Comparison of ENCODE assay signal across 15 cellular contexts in the genomic region with DNA sequence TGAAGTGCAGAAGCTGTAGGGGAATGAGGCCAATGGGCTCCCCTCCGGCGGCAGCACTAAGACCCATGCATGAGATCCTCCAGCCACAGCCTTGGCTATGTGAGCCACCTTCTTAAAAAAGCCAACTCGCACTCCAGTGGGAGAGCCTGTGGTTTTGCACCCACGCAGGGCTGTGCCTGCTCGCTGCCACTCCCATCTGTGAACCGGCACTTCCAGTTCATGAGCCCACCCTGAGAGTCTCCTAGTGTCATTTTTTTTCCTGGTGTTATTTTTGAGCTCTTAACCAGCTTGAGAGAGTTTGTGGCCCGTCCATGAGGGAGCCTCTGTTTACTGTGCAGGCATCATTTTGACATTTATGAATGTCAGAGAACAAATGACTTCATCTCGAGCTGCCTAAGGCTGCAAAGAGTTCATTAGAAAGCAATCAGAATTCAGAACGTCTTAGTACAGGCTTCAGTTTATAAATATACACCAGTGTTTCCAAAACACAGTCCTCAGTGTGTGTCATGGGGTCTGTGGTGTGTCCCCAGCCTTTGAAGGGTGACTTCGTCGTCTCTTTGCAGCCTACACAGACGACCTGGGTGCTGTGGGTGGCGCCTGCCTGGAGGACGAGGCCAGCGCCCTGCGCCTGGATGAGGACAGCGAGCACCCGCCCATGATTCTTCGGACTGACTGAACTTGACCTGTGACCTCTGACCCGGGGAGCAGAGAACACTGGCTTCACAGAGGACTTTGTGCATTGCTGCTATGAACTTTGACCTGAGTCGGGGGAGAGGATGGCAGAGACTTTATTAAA. TPM values are rescaled to one million over a fixed set of nuclear protein-coding genes. Genes with fewer than 3 reads are reported as not detected.
DNase-seq lines count a peak whose midpoint lies in the region; ATAC-seq and TF ChIP-seq lines count a peak whose summit lies in the region.
"Had no signal": no experiment of that assay in that cellular context is flagged by ENCODE, and none has a peak within 500 bp of the region (broad histone marks: within the 10 kb centered on the region; RNA-seq: fewer than 3 reads in every experiment).

No MANE protein-coding gene starts in this region.

- peaks cover 72% of the 10 kb centered on the region for H3K36me3 Mint-ChIP-seq in activated T-cell treated with anti-CD3 and anti-CD28 coated beads, Interleukin-2, amount 50 U/mL, for 24 hours (ENCODE audit: low read depth)
- peaks cover 44% of the 10 kb centered on the region for H3K36me3 Mint-ChIP-seq in WTC11

- peaks cover 0 to 36% (median 20%) of the 10 kb centered on the region in 4 donors for H3K4me1 ChIP-seq in tibial nerve

- POLR2A ChIA-PET in WTC11 (lab: Charles Lee), result no interaction called here

- no peak for DNase-seq in activated T-cell treated with anti-CD3 and anti-CD28 coated beads, Interleukin-2, amount 50 U/mL, for 24 hours
- DNase-seq in activated T-cell treated with anti-CD3 and anti-CD28 coated beads for 4 hours (no peak), MV-4-11 (lab: John Stamatoyannopoulos, UW) (peak; percentile 70), germinal center (ENCODE audit: low spot score) (peak; percentile 39), tibial nerve (ENCODE audit: low spot score in 2 of 2) (no peak), WTC11 (ENCODE audit: low spot score) (no peak)
- DNase-seq in activated CD4-positive, alpha-beta T cell treated with anti-CD3 and anti-CD28 coated beads, Interleukin-2, amount 50 U/mL, for 48 hours, result no peak
- DNase-seq: DMS79, NCI-H1092 treated with DMSO at 0.1 percent for 48 hours, NCI-H510A, SHP77 treated with DMSO at 0.1 percent for 48 hours, trophoblast cell had no signal

- no peaks in the 10 kb centered on the region for H3K27me3 ChIP-seq in tibial nerve

- H3K9me3 ChIP-seq in tibial nerve, result no peaks in the 10 kb centered on the region

- no peak for TF ChIP-seq POLR2A in tibial nerve (IDR thresholded peaks at IDR 0.05)

- H3K27ac Mint-ChIP-seq in activated T-cell treated with anti-CD3 and anti-CD28 coated beads, Interleukin-2, amount 50 U/mL, for 24 hours, result peak overlapping the region; percentile 33
- H3K27ac Mint-ChIP-seq in WTC11, result no peak overlapping the region
- H3K27ac Mint-ChIP-seq: activated T-helper 1 cell treated with anti-CD3 and anti-CD28 coated beads, Interleukin-12 subunit alpha, Interleukin-12 subunit beta, Interleukin-2, Interleukin-4 antibody, amounts not matched to agents 30 ng/mL and 10 ng/mL and 1 ng/mL, durations not matched to agents 14 hours and 24 hours and 36 hours had no signal

- TF ChIP-seq CTCF in tibial nerve (IDR thresholded peaks at IDR 0.05) (no peak), WTC11 (IDR thresholded peaks at IDR 0.05) (no peak)

- H3K36me3 ChIP-seq in tibial nerve, result peaks cover 5 to 81% (median 14%) of the 10 kb centered on the region in 3 donors

- H3K4me1 Mint-ChIP-seq in activated T-cell treated with anti-CD3 and anti-CD28 coated beads, Interleukin-2, amount 50 U/mL, for 24 hours (ENCODE audit: low read depth), result peaks cover 45% of the 10 kb centered on the region
- no peaks in the 10 kb centered on the region for H3K4me1 Mint-ChIP-seq in WTC11

- WGBS in tibial nerve, 2 donors, result 37 to 52% methylated on average over 21 of the region's 21 CpGs

- H3K4me3 ChIP-seq in tibial nerve, result no peak overlapping the region
- H3K4me3 ChIP-seq: skin epidermis had no signal

- no peaks in the 10 kb centered on the region for H3K9me3 Mint-ChIP-seq in activated T-cell treated with anti-CD3 and anti-CD28 coated beads, Interleukin-2, amount 50 U/mL, for 24 hours
- no peaks in the 10 kb centered on the region for H3K9me3 Mint-ChIP-seq in WTC11
- H3K9me3 Mint-ChIP-seq: activated T-helper 1 cell treated with anti-CD3 and anti-CD28 coated beads, Interleukin-12 subunit alpha, Interleukin-12 subunit beta, Interleukin-2, Interleukin-4 antibody, amounts not matched to agents 30 ng/mL and 10 ng/mL and 1 ng/mL, durations not matched to agents 14 hours and 24 hours and 36 hours had no signal

- CTCF ChIA-PET in WTC11 (lab: Charles Lee), result interaction anchor here (1.7 kb wide), 1 partner anchor 10 kb away, joined by 11 read pairs; no protein-coding TSS in a partner anchor

- H3K4me3 Mint-ChIP-seq in activated T-cell treated with anti-CD3 and anti-CD28 coated beads, Interleukin-2, amount 50 U/mL, for 24 hours, result no peak overlapping the region
- no peak overlapping the region for H3K4me3 Mint-ChIP-seq in WTC11
- H3K4me3 Mint-ChIP-seq: activated T-helper 1 cell treated with anti-CD3 and anti-CD28 coated beads, Interleukin-12 subunit alpha, Interleukin-12 subunit beta, Interleukin-2, Interleukin-4 antibody, amounts not matched to agents 30 ng/mL and 10 ng/mL and 1 ng/mL, durations not matched to agents 14 hours and 24 hours and 36 hours had no signal

- ATAC-seq in GM21723 (IDR thresholded peaks at IDR 0.05; ENCODE audit: unreplicated experiment) (no peak), WTC11 (no peak)

- peak overlapping the region; percentile 30 to 91 (median 76) for H3K27ac ChIP-seq in tibial nerve

- peak in 1 of 2 donors; percentile 79 for TF ChIP-seq EP300 in tibial nerve (IDR thresholded peaks at IDR 0.05)

- H3K27me3 Mint-ChIP-seq in activated T-cell treated with anti-CD3 and anti-CD28 coated beads, Interleukin-2, amount 50 U/mL, for 24 hours, result no peaks in the 10 kb centered on the region
- no peaks in the 10 kb centered on the region for H3K27me3 Mint-ChIP-seq in WTC11 (ENCODE audit: low read depth)

TF ChIP-seq in WTC11, 78 proteins besides CTCF, POLR2A, EP300 and RAD21:
- no peak for TF ChIP-seq TEAD4 (CRISPR knock-in tag; IDR thresholded peaks at IDR 0.05)
- no peak for TF ChIP-seq NFE2L1 (CRISPR knock-in tag; IDR thresholded peaks at IDR 0.05)
- no peak for TF ChIP-seq CREM (CRISPR knock-in tag; IDR thresholded peaks at IDR 0.05)
- TF ChIP-seq SMAD3 (CRISPR knock-in tag; IDR thresholded peaks at IDR 0.05; ENCODE audit: borderline replicate concordance), result no peak
- TF ChIP-seq SMAD4 (CRISPR knock-in tag; IDR thresholded peaks at IDR 0.05), result no peak
- no peak for TF ChIP-seq GRHL2 (CRISPR knock-in tag; IDR thresholded peaks at IDR 0.05; ENCODE audit: insufficient replicate concordance, severe bottlenecking)
- TF ChIP-seq PRRX2 (CRISPR knock-in tag; IDR thresholded peaks at IDR 0.05), result no peak
- TF ChIP-seq, protein P1, sequence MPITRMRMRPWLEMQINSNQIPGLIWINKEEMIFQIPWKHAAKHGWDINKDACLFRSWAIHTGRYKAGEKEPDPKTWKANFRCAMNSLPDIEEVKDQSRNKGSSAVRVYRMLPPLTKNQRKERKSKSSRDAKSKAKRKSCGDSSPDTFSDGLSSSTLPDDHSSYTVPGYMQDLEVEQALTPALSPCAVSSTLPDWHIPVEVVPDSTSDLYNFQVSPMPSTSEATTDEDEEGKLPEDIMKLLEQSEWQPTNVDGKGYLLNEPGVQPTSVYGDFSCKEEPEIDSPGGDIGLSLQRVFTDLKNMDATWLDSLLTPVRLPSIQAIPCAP (CRISPR knock-in tag; IDR thresholded peaks at IDR 0.05), result no peak
- TF ChIP-seq, protein P2, sequence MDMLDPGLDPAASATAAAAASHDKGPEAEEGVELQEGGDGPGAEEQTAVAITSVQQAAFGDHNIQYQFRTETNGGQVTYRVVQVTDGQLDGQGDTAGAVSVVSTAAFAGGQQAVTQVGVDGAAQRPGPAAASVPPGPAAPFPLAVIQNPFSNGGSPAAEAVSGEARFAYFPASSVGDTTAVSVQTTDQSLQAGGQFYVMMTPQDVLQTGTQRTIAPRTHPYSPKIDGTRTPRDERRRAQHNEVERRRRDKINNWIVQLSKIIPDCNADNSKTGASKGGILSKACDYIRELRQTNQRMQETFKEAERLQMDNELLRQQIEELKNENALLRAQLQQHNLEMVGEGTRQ (CRISPR knock-in tag; IDR thresholded peaks at IDR 0.05), result no peak
- no peak for TF ChIP-seq MYBL2 (CRISPR knock-in tag; IDR thresholded peaks at IDR 0.05)

RNA-seq across cellular contexts. Expression of a gene that starts 40.4 kb away (rescaled TPM):
- 10 to 100 TPM; 61.3 to 77.7 (median 66.4) TPM for total RNA-seq in tibial nerve
- total RNA-seq in WTC11 (2021), result 61.3 to 63.7 TPM (median 61.7 TPM) in 3 replicates

RNA-seq across cellular contexts. Expression of a gene that starts 52.3 kb away (rescaled TPM):
- 1 to 10 TPM; 1.4 to 6.3 (median 2.7) TPM for total RNA-seq in tibial nerve
- 11.8 to 14.4 TPM (median 11.9 TPM) in 3 replicates for total RNA-seq in WTC11 (2021)

Comparison
In these comparisons a context has a peak if more than half of its experiments do, and no peak if none do; other contexts are left out.
1. DNase-seq: peak in MV-4-11 (single experiment) and germinal center (single experiment); none in activated T-cell treated with anti-CD3 and anti-CD28 coated beads, Interleukin-2, amount 50 U/mL, for 24 hours (single experiment), activated T-cell treated with anti-CD3 and anti-CD28 coated beads for 4 hours (single experiment), tibial nerve (0 of 2), activated CD4-positive, alpha-beta T cell treated with anti-CD3 and anti-CD28 coated beads, Interleukin-2, amount 50 U/mL, for 48 hours (0 of 2) and WTC11 (single experiment).